8 cellular contexts compared by ENCODE assay signal in genomic region chr7:97006951-97007861, GRCh38.
DNase-seq lines count a peak whose midpoint lies in the region; ATAC-seq and TF ChIP-seq lines count a peak whose summit lies in the region.

No MANE protein-coding gene starts in this region.

- H3K27me3 ChIP-seq in muscle layer of colon (ENCODE audit: control insufficient read depth in 1 of 2, insufficient read depth in 2 of 2, low read length in 2 of 2) = peaks cover 86 to 92% of the 10 kb centered on the region in 2 donors

- peaks cover 21% of the 10 kb centered on the region for H3K4me1 Mint-ChIP-seq in activated naive CD8-positive, alpha-beta T cell (ENCODE audit: low read depth)

- no peaks in the 10 kb centered on the region for H3K36me3 Mint-ChIP-seq in activated naive CD8-positive, alpha-beta T cell

- H3K27ac Mint-ChIP-seq in activated naive CD8-positive, alpha-beta T cell = no peak overlapping the region

- H3K4me3 Mint-ChIP-seq in activated naive CD8-positive, alpha-beta T cell = peak overlapping the region; percentile 86

- H3K4me1 ChIP-seq in muscle layer of colon (ENCODE audit: insufficient read depth, low read length) = peaks cover 9% of the 10 kb centered on the region

- no peak for TF ChIP-seq POLR2A in GM18505 (IDR thresholded peaks at IDR 0.05; ENCODE audit: borderline replicate concordance, extremely low read depth, insufficient read depth, insufficient read length)

- H3K9ac ChIP-seq in muscle layer of colon (ENCODE audit: low read length) = no peak overlapping the region

- H3K27ac ChIP-seq in muscle layer of colon (ENCODE audit: low read depth, low read length) = no peak overlapping the region

- H3K9me3 ChIP-seq in muscle layer of colon (ENCODE audit: low read length) = peaks cover 6% of the 10 kb centered on the region

- H3K4me3 ChIP-seq in muscle layer of colon (ENCODE audit: low read depth in 1 of 2, low read length in 2 of 2) = peak overlapping the region; percentile 14 to 47

- no peaks in the 10 kb centered on the region for H3K36me3 ChIP-seq in muscle layer of colon (ENCODE audit: insufficient read depth, low read length)

- peaks cover 64% of the 10 kb centered on the region for H3K27me3 Mint-ChIP-seq in activated naive CD8-positive, alpha-beta T cell

- ATAC-seq in GM18505 (IDR thresholded peaks at IDR 0.05; ENCODE audit: unreplicated experiment) = no peak

- no peaks in the 10 kb centered on the region for H3K9me3 Mint-ChIP-seq in activated naive CD8-positive, alpha-beta T cell (ENCODE audit: low read depth)

- peak; percentile 13 for DNase-seq in 8988T
- peak; percentile 55 for DNase-seq in DMS153 treated with DMSO at 0.1 percent for 48 hours (lab: John Stamatoyannopoulos, UW; ENCODE audit: unreplicated experiment)
- DNase-seq in NCI-H1105 (lab: John Stamatoyannopoulos, UW) = no peak
- DNase-seq in activated gamma-delta T cell treated with Interleukin-2 at 50 U/mL for 16 hours = no peak
- no peak for DNase-seq in activated CD4-positive, alpha-beta T cell treated with anti-CD3 and anti-CD28 coated beads, Interleukin-2, amount 50 U/mL, for 48 hours

Comparison
In these comparisons a context has a peak if more than half of its experiments do, and no peak if none do; other contexts are left out.
1. DNase-seq: peak in 8988T (single experiment) and DMS153 treated with DMSO at 0.1 percent for 48 hours (single experiment); none in NCI-H1105 (single experiment), activated gamma-delta T cell treated with Interleukin-2 at 50 U/mL for 16 hours (single experiment) and activated CD4-positive, alpha-beta T cell treated with anti-CD3 and anti-CD28 coated beads, Interleukin-2, amount 50 U/mL, for 48 hours (0 of 2).